In genomic region chr20:5526516-5526915, GRCh38 we compare ENCODE assay signal across 27 cellular contexts.
A peak's percentile ranks its signal among the peaks of the same experiment; 100 is the strongest.
DNase-seq lines count a peak whose midpoint lies in the region; ATAC-seq and TF ChIP-seq lines count a peak whose summit lies in the region.
"Had no signal": no experiment of that assay in that cellular context is flagged by ENCODE, and none has a peak within 500 bp of the region (broad histone marks: within the 10 kb centered on the region; RNA-seq: fewer than 3 reads in every experiment).

No MANE protein-coding gene starts in this region.

- TF ChIP-seq CTCF in epithelial cell of esophagus (IDR thresholded peaks at IDR 0.05; ENCODE audit: insufficient read depth, low read depth, low read length, missing control alignments), result no peak

- H3K36me3 Mint-ChIP-seq in stimulated activated effector memory CD8-positive, alpha-beta T cell treated with anti-CD3 and anti-CD28 coated beads, Interleukin-12 subunit alpha, Interleukin-12 subunit beta, amount 100 ng/mL, for 72 hours, result no peaks in the 10 kb centered on the region
- H3K36me3 Mint-ChIP-seq in effector memory CD8-positive, alpha-beta T cell (ENCODE audit: insufficient read depth), result peaks cover 4% of the 10 kb centered on the region

- no peak overlapping the region for H3K4me3 ChIP-seq in epithelial cell of esophagus (ENCODE audit: low read length)
- H3K4me3 ChIP-seq: pancreas, SJCRH30, skin epidermis had no signal

- peaks cover 15% of the 10 kb centered on the region for H3K4me1 Mint-ChIP-seq in stimulated activated effector memory CD8-positive, alpha-beta T cell treated with anti-CD3 and anti-CD28 coated beads, Interleukin-12 subunit alpha, Interleukin-12 subunit beta, amount 100 ng/mL, for 72 hours
- peaks cover 12 to 14% of the 10 kb centered on the region in 2 donors for H3K4me1 Mint-ChIP-seq in effector memory CD8-positive, alpha-beta T cell (ENCODE audit: low read depth in 2 of 2)

- peak; percentile 9 for DNase-seq in NCI-H146 (lab: John Stamatoyannopoulos, UW)
- no peak for DNase-seq in NCI-H146 treated with DMSO at 0.1 percent for 48 hours (lab: John Stamatoyannopoulos, UW; ENCODE audit: unreplicated experiment)
- peak; percentile 33 for DNase-seq in NCI-H774 (lab: John Stamatoyannopoulos, UW)
- peak; percentile 41 for DNase-seq in epithelial cell of esophagus (ENCODE audit: low read depth)
- no peak for DNase-seq in stimulated activated effector memory CD8-positive, alpha-beta T cell treated with anti-CD3 and anti-CD28 coated beads, Interleukin-12 subunit alpha, Interleukin-12 subunit beta, amount 100 ng/mL, for 72 hours (ENCODE audit: low spot score in 2 of 2)
- no peak for DNase-seq in effector memory CD8-positive, alpha-beta T cell
- DNase-seq in stimulated activated CD4-positive, alpha-beta T cell treated with anti-CD3 and anti-CD28 coated beads, Interleukin-1b, Interleukin-23, amount 100 ng/mL, for 48 hours, result no peak
- DNase-seq: activated CD4-positive, alpha-beta T cell treated with anti-CD3 and anti-CD28 coated beads for 48 hours; activated naive CD4-positive, alpha-beta T cell treated with anti-CD3 and anti-CD28 coated beads, Interleukin-2, amount 50 U/mL, for 16 hours; amniotic stem cell; Calu3; effector CD4-positive, alpha-beta T cell; MV-4-11; NCI-H187 treated with DMSO at 0.1 percent for 48 hours; NCI-H446; nephron progenitor cell; pancreas; retina; SJCRH30; stimulated activated naive CD8-positive, alpha-beta T cell treated with anti-CD3 and anti-CD28 coated beads, Interleukin-15, Interleukin-2, amounts not matched to agents 100 U/mL and 50 U/mL, for 24 hours; WERI-Rb-1 had no signal

- H3K27ac Mint-ChIP-seq in stimulated activated effector memory CD8-positive, alpha-beta T cell treated with anti-CD3 and anti-CD28 coated beads, Interleukin-12 subunit alpha, Interleukin-12 subunit beta, amount 100 ng/mL, for 72 hours, result peak overlapping the region; percentile 16
- H3K27ac Mint-ChIP-seq in effector memory CD8-positive, alpha-beta T cell, result no peak overlapping the region
- H3K27ac Mint-ChIP-seq: activated T-helper 17 cell treated with anti-CD3 and anti-CD28 coated beads, Interleukin-2, amount 50 U/mL, for 72 hours; memory B cell; nephron progenitor cell had no signal

- no peaks in the 10 kb centered on the region for H3K9me3 Mint-ChIP-seq in stimulated activated effector memory CD8-positive, alpha-beta T cell treated with anti-CD3 and anti-CD28 coated beads, Interleukin-12 subunit alpha, Interleukin-12 subunit beta, amount 100 ng/mL, for 72 hours
- H3K9me3 Mint-ChIP-seq in effector memory CD8-positive, alpha-beta T cell, result no peaks in the 10 kb centered on the region
- H3K9me3 Mint-ChIP-seq: activated T-helper 17 cell treated with anti-CD3 and anti-CD28 coated beads, Interleukin-2, amount 50 U/mL, for 72 hours had no signal

- ATAC-seq in stimulated activated effector memory CD8-positive, alpha-beta T cell treated with anti-CD3 and anti-CD28 coated beads, Interleukin-12 subunit alpha, Interleukin-12 subunit beta, amount 100 ng/mL, for 72 hours, result no peak
- no peak for ATAC-seq in GM21576 (IDR thresholded peaks at IDR 0.05; ENCODE audit: unreplicated experiment)
- ATAC-seq in effector memory CD8-positive, alpha-beta T cell (replicated peaks), result no peak
- ATAC-seq: activated T-helper 17 cell treated with anti-CD3 and anti-CD28 coated beads, Interleukin-2, amount 50 U/mL, for 72 hours; HCT116; left lobe of liver; pancreas; stimulated activated naive CD8-positive, alpha-beta T cell treated with anti-CD3 and anti-CD28 coated beads, Interleukin-15, Interleukin-2, amounts not matched to agents 100 U/mL and 50 U/mL, for 24 hours had no signal

- no peak overlapping the region for H3K4me3 Mint-ChIP-seq in stimulated activated effector memory CD8-positive, alpha-beta T cell treated with anti-CD3 and anti-CD28 coated beads, Interleukin-12 subunit alpha, Interleukin-12 subunit beta, amount 100 ng/mL, for 72 hours
- no peak overlapping the region for H3K4me3 Mint-ChIP-seq in effector memory CD8-positive, alpha-beta T cell
- H3K4me3 Mint-ChIP-seq: activated T-helper 17 cell treated with anti-CD3 and anti-CD28 coated beads, Interleukin-2, amount 50 U/mL, for 72 hours; memory B cell; nephron progenitor cell had no signal

- H3K27me3 Mint-ChIP-seq in effector memory CD8-positive, alpha-beta T cell, result peaks cover 0 to 4% of the 10 kb centered on the region in 2 donors
- H3K27me3 Mint-ChIP-seq: activated T-helper 17 cell treated with anti-CD3 and anti-CD28 coated beads, Interleukin-2, amount 50 U/mL, for 72 hours; memory B cell had no signal

Comparison
In these comparisons a context has a peak if more than half of its experiments do, and no peak if none do; other contexts are left out.
1. DNase-seq: peak in NCI-H146 (single experiment), NCI-H774 (single experiment) and epithelial cell of esophagus (single experiment); none in NCI-H146 treated with DMSO at 0.1 percent for 48 hours (single experiment), stimulated activated effector memory CD8-positive, alpha-beta T cell treated with anti-CD3 and anti-CD28 coated beads, Interleukin-12 subunit alpha, Interleukin-12 subunit beta, amount 100 ng/mL, for 72 hours (0 of 2), effector memory CD8-positive, alpha-beta T cell (0 of 3) and stimulated activated CD4-positive, alpha-beta T cell treated with anti-CD3 and anti-CD28 coated beads, Interleukin-1b, Interleukin-23, amount 100 ng/mL, for 48 hours (single experiment).